29 cellular contexts compared by ENCODE assay signal in genomic region chr1:43729816-43730463, GRCh38. TPM values are rescaled to one million over a fixed set of nuclear protein-coding genes. Genes with fewer than 3 reads are reported as not detected.
DNase-seq lines count a peak whose midpoint lies in the region; ATAC-seq and TF ChIP-seq lines count a peak whose summit lies in the region.
"Had no signal": no experiment of that assay in that cellular context is flagged by ENCODE, and none has a peak within 500 bp of the region (broad histone marks: within the 10 kb centered on the region; RNA-seq: fewer than 3 reads in every experiment).

No MANE protein-coding gene starts in this region.

- no peaks in the 10 kb centered on the region for H3K9me3 ChIP-seq in neural progenitor cell (ENCODE audit: low read depth)
- no peaks in the 10 kb centered on the region for H3K9me3 ChIP-seq in mucosa of descending colon
- H3K9me3 ChIP-seq: BE2C, pancreas, stomach, thyroid gland, uterus had no signal

- H3K27ac ChIP-seq in neural progenitor cell, result peak overlapping the region; percentile 0
- H3K27ac ChIP-seq: cardiac muscle cell, pancreas, stomach, thyroid gland, uterus had no signal

- DNase-seq in AG10803 (ENCODE audit: low read depth) (peak; percentile 25), M059J (ENCODE audit: low read depth) (peak; percentile 61), neural progenitor cell (ENCODE audit: low spot score) (peak; percentile 7), DMS79 (lab: John Stamatoyannopoulos, UW) (no peak), mucosa of descending colon (no peak)
- DNase-seq: activated CD8-positive, alpha-beta T cell treated with anti-CD3 and anti-CD28 coated beads, Interleukin-2, amount 10 ng/mL, durations not matched to agents 7 days and 5 days; activated naive CD4-positive, alpha-beta T cell treated with anti-CD3 and anti-CD28 coated beads, Interleukin-2, amount 50 U/mL, for 16 hours; BE2C; DMS153; glutamatergic neuron; mammary epithelial cell; NCI-H1092; NCI-H1930; NCI-H526; pancreas; right cardiac atrium; Right ventricle myocardium superior; stimulated activated CD4-positive, alpha-beta T cell treated with anti-CD3 and anti-CD28 coated beads, Interleukin-12 subunit alpha, Interleukin-12 subunit beta, amount 100 ng/mL, for 4 hours; stimulated activated CD4-positive, alpha-beta T cell treated with anti-CD3 and anti-CD28 coated beads, Interleukin-2, amount 100 ng/mL, for 48 hours; stomach; thyroid gland; uterus had no signal

- H3K4me3 ChIP-seq in AG10803 (ENCODE audit: low read length) (no peak overlapping the region), neural progenitor cell (no peak overlapping the region), mucosa of descending colon (no peak overlapping the region)
- H3K4me3 ChIP-seq: cardiac muscle cell, pancreas, stomach, thyroid gland, uterus had no signal

- ATAC-seq in GM19397 (IDR thresholded peaks at IDR 0.05; ENCODE audit: unreplicated experiment), result no peak
- ATAC-seq in mucosa of descending colon, result no peak
- ATAC-seq in GM21515 (IDR thresholded peaks at IDR 0.05; ENCODE audit: unreplicated experiment), result no peak
- ATAC-seq: activated CD8-positive, alpha-beta T cell treated with anti-CD3 and anti-CD28 coated beads, Interleukin-2, amount 10 ng/mL, durations not matched to agents 7 days and 5 days; pancreas; right cardiac atrium had no signal

- no peak overlapping the region for H3K9ac ChIP-seq in neural progenitor cell

- intact Hi-C loops in mucosa of descending colon (cut with DNase I, micrococcal nuclease), result no loop called here

- H3K36me3 Mint-ChIP-seq in brain (no peaks in the 10 kb centered on the region), neural progenitor cell (no peaks in the 10 kb centered on the region)

- H3K9me3 Mint-ChIP-seq in brain, result no peaks in the 10 kb centered on the region
- H3K9me3 Mint-ChIP-seq in neural progenitor cell, result no peaks in the 10 kb centered on the region
- H3K9me3 Mint-ChIP-seq: activated T-helper 2 cell treated with anti-CD3 and anti-CD28 coated beads, Interferon-gamma antibody, Interleukin-2, Interleukin-4, amounts not matched to agents 10 μg/mL and 5 μg/mL and 100 μg/mL, durations not matched to agents 14 hours and 24 hours and 36 hours; IgD-negative memory B cell; neural crest cell had no signal

- no peak overlapping the region for H3K4me2 ChIP-seq in neural progenitor cell

- peaks cover 17% of the 10 kb centered on the region for H3K79me2 ChIP-seq in neural progenitor cell (ENCODE audit: low read depth)

- H3K4me1 Mint-ChIP-seq in brain (peaks cover 22% of the 10 kb centered on the region), neural progenitor cell (no peaks in the 10 kb centered on the region)

- peak overlapping the region in 1 of 5 experiments; percentile 60 for H3K4me3 Mint-ChIP-seq in brain
- H3K4me3 Mint-ChIP-seq in neural progenitor cell, result no peak overlapping the region
- H3K4me3 Mint-ChIP-seq: activated CD8-positive, alpha-beta T cell treated with anti-CD3 and anti-CD28 coated beads, Interleukin-2, amount 10 ng/mL, durations not matched to agents 7 days and 5 days; neural crest cell had no signal

- no peaks in the 10 kb centered on the region for H3K27me3 ChIP-seq in neural progenitor cell
- H3K27me3 ChIP-seq: BE2C, cardiac muscle cell, pancreas, stomach, thyroid gland, uterus had no signal

- no peak overlapping the region for H2AFZ ChIP-seq in neural progenitor cell (replicated peaks)

- H3K27me3 Mint-ChIP-seq in brain, result no peaks in the 10 kb centered on the region
- no peaks in the 10 kb centered on the region for H3K27me3 Mint-ChIP-seq in neural progenitor cell (ENCODE audit: insufficient read depth, low read depth)
- H3K27me3 Mint-ChIP-seq: IgD-negative memory B cell had no signal

- no peaks in the 10 kb centered on the region for H3K36me3 ChIP-seq in neural progenitor cell
- no peaks in the 10 kb centered on the region for H3K36me3 ChIP-seq in mucosa of descending colon (ENCODE audit: low read depth)
- H3K36me3 ChIP-seq: BE2C, cardiac muscle cell, pancreas, stomach, thyroid gland, uterus had no signal

- H3F3A ChIP-seq in neural progenitor cell (ENCODE audit: low read depth), result peaks cover 4% of the 10 kb centered on the region

- TF ChIP-seq CTCF in AG10803 (conservative IDR thresholded peaks at IDR 0.05; ENCODE audit: low read length), result no peak
- TF ChIP-seq CTCF in brain (conservative IDR thresholded peaks at IDR 0.05), result no peak
- TF ChIP-seq CTCF in neural progenitor cell (IDR thresholded peaks at IDR 0.05), result no peak
- no peak for TF ChIP-seq CTCF in mucosa of descending colon (IDR thresholded peaks at IDR 0.05)

- H3K27ac Mint-ChIP-seq in brain, result peak overlapping the region in 4 of 5 experiments; percentile 14 to 94 (median 86)
- H3K27ac Mint-ChIP-seq in neural progenitor cell, result no peak overlapping the region
- H3K27ac Mint-ChIP-seq: activated CD8-positive, alpha-beta T cell treated with anti-CD3 and anti-CD28 coated beads, Interleukin-2, amount 10 ng/mL, durations not matched to agents 7 days and 5 days; activated T-helper 2 cell treated with anti-CD3 and anti-CD28 coated beads, Interferon-gamma antibody, Interleukin-2, Interleukin-4, amounts not matched to agents 10 μg/mL and 5 μg/mL and 100 μg/mL, durations not matched to agents 14 hours and 24 hours and 36 hours; IgD-negative memory B cell had no signal

- H3K4me1 ChIP-seq in neural progenitor cell (no peaks in the 10 kb centered on the region), mucosa of descending colon (ENCODE audit: low read depth) (no peaks in the 10 kb centered on the region)
- H3K4me1 ChIP-seq: BE2C, pancreas, stomach, thyroid gland, uterus had no signal

- peaks cover 15% of the 10 kb centered on the region for H4K20me1 ChIP-seq in neural progenitor cell (ENCODE audit: low read depth)

RNA-seq across cellular contexts. Expression of gene ST3GAL3, which starts 22.6 kb away (rescaled TPM):
- total RNA-seq in M059J (2014; rRNA removed; shearing (Covaris generic)), result 15.0 and 24.2 TPM in 2 replicates
- polyA plus RNA-seq in brain (ENCODE audit: insufficient read depth, low read depth, low replicate concordance), result 38.6 TPM
- total RNA-seq in neural progenitor cell (ENCODE audit: low replicate concordance) (13.6 and 29.7 TPM in 2 replicates), mucosa of descending colon (10 to 100 TPM in 2 of 3 donors, 1 to 10 TPM in 1; 9.5 to 26.3 (median 18.2) TPM)

Comparison
In these comparisons a context has a peak if more than half of its experiments do, and no peak if none do; other contexts are left out.
1. DNase-seq: peak in AG10803 (single experiment), M059J (single experiment) and neural progenitor cell (single experiment); none in DMS79 (single experiment) and mucosa of descending colon (0 of 3).